In the genomic region with DNA sequence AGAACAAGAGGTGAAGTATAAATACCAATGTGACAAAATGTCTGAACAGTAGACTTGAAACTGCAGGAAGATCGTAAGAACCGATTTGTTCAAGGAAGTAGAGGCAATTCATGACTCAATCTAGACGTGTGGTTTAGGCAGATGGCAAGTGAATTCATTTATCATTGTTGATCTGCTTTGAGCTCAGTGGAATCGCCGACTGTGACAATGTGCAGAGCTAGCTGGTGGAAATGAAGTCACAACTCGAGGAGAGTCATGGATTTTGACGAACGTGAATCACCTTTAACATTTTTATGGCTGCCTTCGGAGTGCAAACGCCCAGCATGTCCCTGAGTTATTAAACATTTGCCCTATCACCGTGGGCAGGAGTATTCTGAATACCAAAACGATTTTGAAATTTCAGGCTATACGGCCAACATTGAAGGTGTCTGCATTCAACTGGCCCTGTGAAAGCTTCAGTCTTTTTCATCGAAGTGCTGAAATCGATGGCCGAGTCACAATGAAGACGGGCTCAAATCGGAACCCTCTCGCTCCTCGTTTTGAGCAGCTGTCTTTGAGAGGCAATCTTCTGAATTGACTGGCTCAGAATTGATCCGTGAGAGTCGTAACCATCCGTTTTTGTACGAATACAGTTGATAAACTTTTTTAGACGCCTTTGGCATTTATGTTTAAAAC, we compare ENCODE assay signal across 9 cellular contexts. TPM values are rescaled to one million over a fixed set of nuclear protein-coding genes. Genes with fewer than 3 reads are reported as not detected.
A peak's percentile ranks its signal among the peaks of the same experiment; 100 is the strongest.
DNase-seq lines count a peak whose midpoint lies in the region; ATAC-seq, FAIRE-seq and TF ChIP-seq lines count a peak whose summit lies in the region.
"Had no signal": no experiment of that assay in that cellular context is flagged by ENCODE, and none has a peak within 500 bp of the region (broad histone marks: within the 10 kb centered on the region; RNA-seq: fewer than 3 reads in every experiment).

No MANE protein-coding gene starts in this region.

- H3K9me3 Mint-ChIP-seq in activated T-helper 17 cell treated with anti-CD3 and anti-CD28 coated beads, Interleukin-2, amount 50 U/mL, for 72 hours, result no peaks in the 10 kb centered on the region

- peaks cover 52% of the 10 kb centered on the region for H3K79me2 ChIP-seq in OCI-LY3 (ENCODE audit: low read length)

- TF ChIP-seq CTCF in OCI-LY3 (IDR thresholded peaks at IDR 0.05; ENCODE audit: low read depth, low read length), result no peak
- TF ChIP-seq CTCF in fibroblast of the aortic adventitia (IDR thresholded peaks at IDR 0.05; ENCODE audit: insufficient read depth, low read length), result no peak
- TF ChIP-seq CTCF in ovary (IDR thresholded peaks at IDR 0.05), result no peak

- TF ChIP-seq POLR2A in GM12892 (IDR thresholded peaks at IDR 0.05; ENCODE audit: low read depth, low read length) (no peak), ovary (IDR thresholded peaks at IDR 0.05) (no peak)

- peak overlapping the region; percentile 88 for H3K4me2 ChIP-seq in OCI-LY3 (ENCODE audit: low read length)

- H3K9ac ChIP-seq in OCI-LY3 (ENCODE audit: low read length), result peak overlapping the region; percentile 86

- H3K9me3 ChIP-seq in OCI-LY3 (ENCODE audit: insufficient read depth, low read length) (no peaks in the 10 kb centered on the region), ovary (peaks cover 0 to 4% of the 10 kb centered on the region in 2 donors)

- peaks cover 34% of the 10 kb centered on the region for H4K20me1 ChIP-seq in OCI-LY3 (ENCODE audit: insufficient read depth, low read length)

- H3K27ac Mint-ChIP-seq in activated T-helper 17 cell treated with anti-CD3 and anti-CD28 coated beads, Interleukin-2, amount 50 U/mL, for 72 hours, result peak overlapping the region; percentile 99

- H3K36me3 ChIP-seq in OCI-LY3 (replicated peaks; ENCODE audit: low read depth, low read length), result peaks cover 20% of the 10 kb centered on the region
- H3K36me3 ChIP-seq in ovary, result no peaks in the 10 kb centered on the region

- peak; percentile 69 for FAIRE-seq in GM12892 (lab: Jason Lieb, UNC)
- FAIRE-seq: endometrium had no signal

- H3K27ac ChIP-seq in OCI-LY3 (ENCODE audit: low read length) (peak overlapping the region; percentile 94), ovary (peak overlapping the region in 1 of 2 donors; percentile 55)

- ATAC-seq in HG02943 (IDR thresholded peaks at IDR 0.05; ENCODE audit: low read depth, unreplicated experiment) (peak; percentile 17), HG02870 (IDR thresholded peaks at IDR 0.05; ENCODE audit: unreplicated experiment) (no peak)
- peak; percentile 79 for ATAC-seq in activated T-helper 17 cell treated with anti-CD3 and anti-CD28 coated beads, Interleukin-2, amount 50 U/mL, for 72 hours (replicated peaks)

- H3K36me3 Mint-ChIP-seq in activated T-helper 17 cell treated with anti-CD3 and anti-CD28 coated beads, Interleukin-2, amount 50 U/mL, for 72 hours (ENCODE audit: low read depth), result peaks cover 47% of the 10 kb centered on the region

- TF ChIP-seq EP300 in ovary (IDR thresholded peaks at IDR 0.05), result no peak

- DNase-seq in GM12892 (ENCODE audit: insufficient read length) (no peak), fibroblast of the aortic adventitia (ENCODE audit: low read depth) (peak; percentile 56), ovary (no peak), NCI-H2196 treated with DMSO at 0.1 percent for 48 hours (lab: John Stamatoyannopoulos, UW; ENCODE audit: unreplicated experiment) (no peak)

- no peaks in the 10 kb centered on the region for H3K27me3 Mint-ChIP-seq in activated T-helper 17 cell treated with anti-CD3 and anti-CD28 coated beads, Interleukin-2, amount 50 U/mL, for 72 hours

- H3K4me3 Mint-ChIP-seq in activated T-helper 17 cell treated with anti-CD3 and anti-CD28 coated beads, Interleukin-2, amount 50 U/mL, for 72 hours, result peak overlapping the region; percentile 99

- H3K4me3 ChIP-seq in OCI-LY3 (ENCODE audit: low read length), result peak overlapping the region; percentile 97
- peak overlapping the region; percentile 51 for H3K4me3 ChIP-seq in fibroblast of the aortic adventitia (ENCODE audit: low read depth, low read length)
- H3K4me3 ChIP-seq in ovary, result peak overlapping the region; percentile 47

- H3K27me3 ChIP-seq in OCI-LY3 (ENCODE audit: low read depth, low read length) (no peaks in the 10 kb centered on the region; the same call in 1 of the 2 replicates), ovary (no peaks in the 10 kb centered on the region)

- H3K4me1 ChIP-seq in OCI-LY3 (ENCODE audit: low read length) (peaks cover 27% of the 10 kb centered on the region), ovary (ENCODE audit: insufficient read depth) (no peaks in the 10 kb centered on the region)

- H3K4me1 Mint-ChIP-seq in activated T-helper 17 cell treated with anti-CD3 and anti-CD28 coated beads, Interleukin-2, amount 50 U/mL, for 72 hours, result no peaks in the 10 kb centered on the region

- H2AFZ ChIP-seq in OCI-LY3 (ENCODE audit: low read depth, low read length), result peak overlapping the region; percentile 29; the same call in 1 of the 2 replicates

- WGBS in ovary, 3 donors, result 28 to 41% (median 39%) methylated on average over 25 of the region's 25 CpGs

- intact Hi-C loops in ovary (cut with DNase I), result no loop called here

RNA-seq across cellular contexts. Expression of a gene that starts 0.7 kb away (rescaled TPM):
- polyA plus RNA-seq in GM12892 (2012; ENCODE audit: missing spikeins), result 86.4 TPM
- total RNA-seq in activated T-helper 17 cell treated with anti-CD3 and anti-CD28 coated beads, Interleukin-2, amount 50 U/mL, for 72 hours, result 100 to 1,000 TPM; 231 to 528 TPM
- 93.7 and 174 TPM in 2 replicates for total RNA-seq in fibroblast of the aortic adventitia (ENCODE audit: low replicate concordance)
- total RNA-seq in ovary, result 100 to 1,000 TPM in 5 of 7 donors, 10 to 100 TPM in 2; 91.0 to 201 (median 109) TPM
- polyA plus RNA-seq in ovary, result 100 to 1,000 TPM in 1 of 2 donors, 10 to 100 TPM in 1; 44.5 to 129 TPM

RNA-seq across cellular contexts. Expression of a gene that starts 46.0 kb away (rescaled TPM):
- polyA plus RNA-seq in GM12892 (2012; ENCODE audit: missing spikeins), result 1.2 TPM
- 10 to 100 TPM in 1 of 2 donors, 1 to 10 TPM in 1; 4.9 to 10.7 TPM for total RNA-seq in activated T-helper 17 cell treated with anti-CD3 and anti-CD28 coated beads, Interleukin-2, amount 50 U/mL, for 72 hours
- total RNA-seq in fibroblast of the aortic adventitia (ENCODE audit: low replicate concordance), result 2.3 and 2.4 TPM in 2 replicates
- 1 to 10 TPM in 3 of 7 donors, under 1 TPM in 4; 0.46 to 2.3 (median 0.92) TPM for total RNA-seq in ovary
- 1 to 10 TPM in 1 of 2 donors, under 1 TPM in 1; 0.98 to 1.4 TPM for polyA plus RNA-seq in ovary

Comparison
In these comparisons a context has a peak if more than half of its experiments do, and no peak if none do; other contexts are left out.
1. H3K4me3 ChIP-seq: peak in every context shown above with its lines; median percentile 97 in OCI-LY3; 51 in fibroblast of the aortic adventitia; 47 in ovary.